Comparison of ENCODE assay signal across 1 cellular context in the genomic region with DNA sequence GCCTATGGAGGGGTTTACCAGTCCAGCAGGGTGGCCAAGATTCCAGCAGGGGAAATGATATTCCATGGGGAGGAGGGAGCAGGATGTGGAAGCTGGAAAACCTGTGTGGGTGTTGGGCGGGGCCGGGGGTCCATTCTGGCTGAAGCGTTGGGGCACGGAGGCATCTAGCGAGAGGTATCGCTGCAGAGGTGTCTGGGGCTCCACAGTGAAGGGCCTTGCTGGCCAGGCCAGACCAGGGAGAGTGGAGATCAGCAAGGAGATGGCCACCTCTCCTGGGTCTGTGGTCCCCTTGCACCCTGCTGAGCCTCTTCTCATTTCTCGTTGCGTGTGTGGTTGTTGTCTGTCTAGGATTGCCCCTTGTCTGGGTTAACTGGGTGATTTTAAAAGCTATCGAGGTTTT.
TF ChIP-seq lines count a peak whose summit lies in the region.

No MANE protein-coding gene starts in this region.

TF ChIP-seq in liver, 16 proteins besides CTCF, POLR2A, EP300 and RAD21 (continued from another document):
- TF ChIP-seq, protein P1, sequence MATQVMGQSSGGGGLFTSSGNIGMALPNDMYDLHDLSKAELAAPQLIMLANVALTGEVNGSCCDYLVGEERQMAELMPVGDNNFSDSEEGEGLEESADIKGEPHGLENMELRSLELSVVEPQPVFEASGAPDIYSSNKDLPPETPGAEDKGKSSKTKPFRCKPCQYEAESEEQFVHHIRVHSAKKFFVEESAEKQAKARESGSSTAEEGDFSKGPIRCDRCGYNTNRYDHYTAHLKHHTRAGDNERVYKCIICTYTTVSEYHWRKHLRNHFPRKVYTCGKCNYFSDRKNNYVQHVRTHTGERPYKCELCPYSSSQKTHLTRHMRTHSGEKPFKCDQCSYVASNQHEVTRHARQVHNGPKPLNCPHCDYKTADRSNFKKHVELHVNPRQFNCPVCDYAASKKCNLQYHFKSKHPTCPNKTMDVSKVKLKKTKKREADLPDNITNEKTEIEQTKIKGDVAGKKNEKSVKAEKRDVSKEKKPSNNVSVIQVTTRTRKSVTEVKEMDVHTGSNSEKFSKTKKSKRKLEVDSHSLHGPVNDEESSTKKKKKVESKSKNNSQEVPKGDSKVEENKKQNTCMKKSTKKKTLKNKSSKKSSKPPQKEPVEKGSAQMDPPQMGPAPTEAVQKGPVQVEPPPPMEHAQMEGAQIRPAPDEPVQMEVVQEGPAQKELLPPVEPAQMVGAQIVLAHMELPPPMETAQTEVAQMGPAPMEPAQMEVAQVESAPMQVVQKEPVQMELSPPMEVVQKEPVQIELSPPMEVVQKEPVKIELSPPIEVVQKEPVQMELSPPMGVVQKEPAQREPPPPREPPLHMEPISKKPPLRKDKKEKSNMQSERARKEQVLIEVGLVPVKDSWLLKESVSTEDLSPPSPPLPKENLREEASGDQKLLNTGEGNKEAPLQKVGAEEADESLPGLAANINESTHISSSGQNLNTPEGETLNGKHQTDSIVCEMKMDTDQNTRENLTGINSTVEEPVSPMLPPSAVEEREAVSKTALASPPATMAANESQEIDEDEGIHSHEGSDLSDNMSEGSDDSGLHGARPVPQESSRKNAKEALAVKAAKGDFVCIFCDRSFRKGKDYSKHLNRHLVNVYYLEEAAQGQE (IDR thresholded peaks at IDR 0.05): no peak
- TF ChIP-seq RXRA (IDR thresholded peaks at IDR 0.05) (no peak), HNF4A (conservative IDR thresholded peaks at IDR 0.05) (no peak), TAF1 (conservative IDR thresholded peaks at IDR 0.05) (no peak), SP1 (IDR thresholded peaks at IDR 0.05) (no peak), FOXA1 (IDR thresholded peaks at IDR 0.05) (no peak), FOXA2 (IDR thresholded peaks at IDR 0.05) (no peak), HNF4G (IDR thresholded peaks at IDR 0.05) (no peak)
